ENCODE assay signal across 25 cellular contexts in the genomic region with DNA sequence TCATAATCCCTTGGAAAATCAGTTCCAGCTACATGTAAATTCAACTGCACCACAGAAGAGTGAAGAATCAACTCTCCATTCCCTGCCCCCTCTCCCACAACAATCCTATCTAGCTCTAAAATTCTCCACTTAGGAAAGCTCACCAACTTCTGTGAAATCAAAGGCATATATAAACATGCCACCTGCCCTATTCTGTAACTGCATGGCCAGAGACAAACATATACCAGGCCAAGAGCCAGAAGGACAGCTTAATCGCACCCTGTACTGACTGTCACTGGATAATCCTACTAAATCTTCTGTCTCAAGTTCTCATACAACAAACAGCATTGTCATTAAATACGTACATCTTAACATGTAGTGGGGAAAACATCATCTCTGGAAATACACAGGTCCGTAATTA. TPM values are rescaled to one million over a fixed set of nuclear protein-coding genes. Genes with fewer than 3 reads are reported as not detected.
DNase-seq lines count a peak whose midpoint lies in the region; ATAC-seq and TF ChIP-seq lines count a peak whose summit lies in the region.
"Had no signal": no experiment of that assay in that cellular context is flagged by ENCODE, and none has a peak within 500 bp of the region (broad histone marks: within the 10 kb centered on the region; RNA-seq: fewer than 3 reads in every experiment).

No MANE protein-coding gene starts in this region.

- peaks cover 16% of the 10 kb centered on the region for H3K4me1 Mint-ChIP-seq in activated naive CD4-positive, alpha-beta T cell treated with anti-CD3 and anti-CD28 coated beads, Interleukin-2, amount 50 U/mL, for 24 hours
- H3K4me1 Mint-ChIP-seq in activated naive CD4-positive, alpha-beta T cell treated with anti-CD3 and anti-CD28 coated beads, Interleukin-2, amount 10 ng/mL, durations not matched to agents 7 days and 5 days, result peaks cover 10% of the 10 kb centered on the region

- CTCF ChIA-PET in activated naive CD4-positive, alpha-beta T cell treated with anti-CD3 and anti-CD28 coated beads, Interleukin-2, amount 10 ng/mL, durations not matched to agents 7 days and 5 days (lab: Charles Lee), result interaction anchor here (0.6 to 2.7 kb wide), 3 partner anchors 19 to 337 kb away, joined by 3 to 10 read pairs (median 4); no protein-coding TSS in a partner anchor

- no peaks in the 10 kb centered on the region for H3K9me3 ChIP-seq in psoas muscle
- H3K9me3 ChIP-seq: prostate gland had no signal

- H3K4me1 ChIP-seq in psoas muscle, result peaks cover 11% of the 10 kb centered on the region
- H3K4me1 ChIP-seq: prostate gland had no signal

- H3K4me3 Mint-ChIP-seq in activated naive CD4-positive, alpha-beta T cell treated with anti-CD3 and anti-CD28 coated beads, Interleukin-2, amount 50 U/mL, for 24 hours, result no peak overlapping the region
- no peak overlapping the region for H3K4me3 Mint-ChIP-seq in activated naive CD4-positive, alpha-beta T cell treated with anti-CD3 and anti-CD28 coated beads, Interleukin-2, amount 10 ng/mL, durations not matched to agents 7 days and 5 days
- H3K4me3 Mint-ChIP-seq: activated naive CD8-positive, alpha-beta T cell treated with anti-CD3 and anti-CD28 coated beads, Interleukin-2, amount 10 ng/mL, durations not matched to agents 7 days and 5 days; stimulated activated effector memory CD8-positive, alpha-beta T cell treated with anti-CD3 and anti-CD28 coated beads, Interleukin-12 subunit alpha, Interleukin-12 subunit beta, amount 100 ng/mL, for 72 hours had no signal

- intact Hi-C loops in psoas muscle (cut with DNase I), result no loop called here

- H3K27ac Mint-ChIP-seq in activated naive CD4-positive, alpha-beta T cell treated with anti-CD3 and anti-CD28 coated beads, Interleukin-2, amount 50 U/mL, for 24 hours, result peak overlapping the region; percentile 36
- H3K27ac Mint-ChIP-seq in activated naive CD4-positive, alpha-beta T cell treated with anti-CD3 and anti-CD28 coated beads, Interleukin-2, amount 10 ng/mL, durations not matched to agents 7 days and 5 days, result no peak overlapping the region
- H3K27ac Mint-ChIP-seq: activated naive CD8-positive, alpha-beta T cell treated with anti-CD3 and anti-CD28 coated beads, Interleukin-2, amount 10 ng/mL, durations not matched to agents 7 days and 5 days; stimulated activated effector memory CD8-positive, alpha-beta T cell treated with anti-CD3 and anti-CD28 coated beads, Interleukin-12 subunit alpha, Interleukin-12 subunit beta, amount 100 ng/mL, for 72 hours had no signal

- H3K27me3 Mint-ChIP-seq in activated naive CD4-positive, alpha-beta T cell treated with anti-CD3 and anti-CD28 coated beads, Interleukin-2, amount 50 U/mL, for 24 hours, result no peaks in the 10 kb centered on the region
- H3K27me3 Mint-ChIP-seq in activated naive CD4-positive, alpha-beta T cell treated with anti-CD3 and anti-CD28 coated beads, Interleukin-2, amount 10 ng/mL, durations not matched to agents 7 days and 5 days, result no peaks in the 10 kb centered on the region
- H3K27me3 Mint-ChIP-seq: activated naive CD8-positive, alpha-beta T cell treated with anti-CD3 and anti-CD28 coated beads, Interleukin-2, amount 10 ng/mL, durations not matched to agents 7 days and 5 days had no signal

- H3K27ac ChIP-seq in cingulate gyrus (ENCODE audit: low read depth, low read length) (peak overlapping the region; percentile 20), psoas muscle (peak overlapping the region; percentile 89)
- H3K27ac ChIP-seq: prostate gland had no signal

- no peaks in the 10 kb centered on the region for H3K9me3 Mint-ChIP-seq in activated naive CD4-positive, alpha-beta T cell treated with anti-CD3 and anti-CD28 coated beads, Interleukin-2, amount 50 U/mL, for 24 hours
- no peaks in the 10 kb centered on the region for H3K9me3 Mint-ChIP-seq in activated naive CD4-positive, alpha-beta T cell treated with anti-CD3 and anti-CD28 coated beads, Interleukin-2, amount 10 ng/mL, durations not matched to agents 7 days and 5 days
- H3K9me3 Mint-ChIP-seq: activated naive CD8-positive, alpha-beta T cell treated with anti-CD3 and anti-CD28 coated beads, Interleukin-2, amount 10 ng/mL, durations not matched to agents 7 days and 5 days; stimulated activated effector memory CD8-positive, alpha-beta T cell treated with anti-CD3 and anti-CD28 coated beads, Interleukin-12 subunit alpha, Interleukin-12 subunit beta, amount 100 ng/mL, for 72 hours had no signal

- H3K27me3 ChIP-seq in psoas muscle (ENCODE audit: insufficient read depth in 3 of 3, low read length in 2 of 3), result no peaks in the 10 kb centered on the region

- H3K36me3 Mint-ChIP-seq in activated naive CD4-positive, alpha-beta T cell treated with anti-CD3 and anti-CD28 coated beads, Interleukin-2, amount 50 U/mL, for 24 hours, result peaks cover 13% of the 10 kb centered on the region
- peaks cover 12% of the 10 kb centered on the region for H3K36me3 Mint-ChIP-seq in activated naive CD4-positive, alpha-beta T cell treated with anti-CD3 and anti-CD28 coated beads, Interleukin-2, amount 10 ng/mL, durations not matched to agents 7 days and 5 days

- 41 to 51% (median 46%) methylated on average over 3 of the region's 3 CpGs for WGBS in psoas muscle, 3 donors

- no peak for DNase-seq in activated naive CD4-positive, alpha-beta T cell treated with anti-CD3 and anti-CD28 coated beads, Interleukin-2, amount 10 ng/mL, durations not matched to agents 7 days and 5 days
- DNase-seq in NCI-H82 (lab: John Stamatoyannopoulos, UW), result peak; percentile 99
- no peak for DNase-seq in psoas muscle
- no peak for DNase-seq in OCI-M2 (lab: John Stamatoyannopoulos, UW; ENCODE audit: unreplicated experiment)
- DNase-seq in NOMO-1 treated with DMSO at 0.1 percent for 48 hours (lab: John Stamatoyannopoulos, UW; ENCODE audit: unreplicated experiment), result no peak
- DNase-seq: activated CD4-positive, alpha-beta T cell treated with anti-CD3 and anti-CD28 coated beads, Interleukin-2, amount 50 U/mL, for 48 hours; activated CD4-positive, CD25-positive, alpha-beta regulatory T cell; activated CD8-positive, alpha-beta memory T cell treated with anti-CD3 and anti-CD28 coated beads, Interleukin-2, amount 50 U/mL, for 48 hours; activated naive CD8-positive, alpha-beta T cell treated with anti-CD3 and anti-CD28 coated beads, Interleukin-2, amount 10 ng/mL, durations not matched to agents 7 days and 5 days; cerebellar nuclear complex; DMS79; effector CD8-positive, alpha-beta T cell; foreskin melanocyte; GOT3; NCI-H1436; NCI-H2107; NCI-H510A; RPMI8226 had no signal

- peaks cover 6 to 20% of the 10 kb centered on the region in 2 donors for H3K36me3 ChIP-seq in psoas muscle (ENCODE audit: insufficient read depth in 1 of 2, low read depth in 1 of 2)
- H3K36me3 ChIP-seq: prostate gland had no signal

- ATAC-seq in psoas muscle (peak in 3 of 4 donors; percentile 37 to 53 (median 47)), GM18909 (IDR thresholded peaks at IDR 0.05; ENCODE audit: poor library complexity, unreplicated experiment) (no peak)
- ATAC-seq: esophagus mucosa; stimulated activated effector memory CD8-positive, alpha-beta T cell treated with anti-CD3 and anti-CD28 coated beads, Interleukin-12 subunit alpha, Interleukin-12 subunit beta, amount 100 ng/mL, for 72 hours had no signal

- peak overlapping the region; percentile 59 for H3K4me3 ChIP-seq in psoas muscle
- H3K4me3 ChIP-seq: lung, prostate gland had no signal

- no peak for TF ChIP-seq CTCF in psoas muscle (IDR thresholded peaks at IDR 0.05)

RNA-seq across cellular contexts. Expression of gene EEF1AKMT1, which starts 58.2 kb away (rescaled TPM):
- 1 to 10 TPM; 8.2 to 8.9 (median 8.2) TPM for total RNA-seq in psoas muscle
- polyA plus RNA-seq in psoas muscle, result 1 to 10 TPM; 5.1 to 9.9 (median 7.1) TPM
